8 cellular contexts compared by ENCODE assay signal in the genomic region with DNA sequence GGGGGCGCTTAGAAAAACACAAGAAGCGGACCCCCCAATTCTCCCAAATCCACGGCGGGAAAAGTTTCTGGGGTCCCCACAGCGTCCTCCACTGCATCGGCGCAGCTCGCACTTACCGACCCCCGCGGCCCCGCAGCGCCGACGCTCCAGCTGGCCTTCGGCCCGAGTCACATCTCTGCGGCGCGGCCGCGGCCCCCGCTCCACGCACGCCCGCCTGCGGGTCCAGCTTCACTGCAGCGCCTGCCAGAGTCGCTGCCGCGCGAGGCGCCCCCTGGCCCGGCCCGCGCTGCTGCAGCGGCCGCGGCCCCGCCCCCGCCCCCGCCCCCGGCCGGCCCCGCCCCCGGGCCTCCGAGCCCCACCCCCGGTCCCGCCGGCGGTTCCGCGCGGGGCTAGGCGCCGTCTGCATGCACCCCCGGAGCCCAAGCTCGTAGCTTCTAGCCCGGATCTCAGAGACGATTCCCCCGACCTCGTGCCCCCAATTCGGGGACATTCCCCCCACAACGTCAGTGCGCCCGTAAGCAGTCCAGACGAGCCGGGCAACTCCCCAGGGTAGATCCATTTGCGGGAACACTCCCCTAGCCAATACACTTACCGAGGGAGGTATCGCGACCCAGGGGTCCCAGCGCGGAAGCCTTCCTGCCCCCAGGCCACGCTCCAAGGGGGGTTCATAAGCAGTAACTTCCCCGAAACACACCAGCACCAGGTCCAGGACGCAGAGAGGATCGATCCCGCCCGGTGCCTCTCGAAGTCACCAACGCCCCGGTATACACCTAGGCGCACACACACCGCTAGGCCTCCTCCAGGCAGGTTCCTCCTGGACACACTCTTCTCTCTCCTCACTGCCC. TPM values are rescaled to one million over a fixed set of nuclear protein-coding genes. Genes with fewer than 3 reads are reported as not detected.
DNase-seq lines count a peak whose midpoint lies in the region; ATAC-seq, FAIRE-seq and TF ChIP-seq lines count a peak whose summit lies in the region.

Gene GPRC5B (minus strand): TSS at position 238 of the 845 bp plus-strand sequence. CDS start 12,003 bp downstream, outside the sequence.

- WGBS in hepatocyte (ENCODE audit: low lambda C conversion rate, missing lambda C conversion rate) = 22% methylated on average over 43 of the region's 85 CpGs

- H3K27ac ChIP-seq in astrocyte (ENCODE audit: low read depth, low read length) = no peak within 1 kb of the TSS
- H3K27ac ChIP-seq in hepatocyte = peak within 1 kb of the TSS; percentile 71

- H3K4me3 ChIP-seq in AG04449 (ENCODE audit: low read depth, low read length) (peak within 1 kb of the TSS; percentile 61), HAP-1 (peak within 1 kb of the TSS; percentile 66), astrocyte (ENCODE audit: insufficient read depth, low read depth, low read length) (peak within 1 kb of the TSS; percentile 63), hepatocyte (peak within 1 kb of the TSS; percentile 99)

- H3K4me2 ChIP-seq in astrocyte (ENCODE audit: low read length) = peak within 1 kb of the TSS; percentile 94
- H3K4me2 ChIP-seq in hepatocyte = peak within 1 kb of the TSS; percentile 98

- no peaks in the 10 kb centered on the region for H3K9me3 ChIP-seq in HAP-1
- H3K9me3 ChIP-seq in astrocyte (ENCODE audit: insufficient read depth, low read depth, low read length) = no peaks in the 10 kb centered on the region
- no peaks in the 10 kb centered on the region for H3K9me3 ChIP-seq in hepatocyte (ENCODE audit: low read depth)

- peaks cover 21% of the 10 kb centered on the region for H3K4me1 ChIP-seq in HAP-1
- H3K4me1 ChIP-seq in astrocyte (ENCODE audit: insufficient read depth, low read length) = peaks cover 24% of the 10 kb centered on the region
- H3K4me1 ChIP-seq in hepatocyte (ENCODE audit: insufficient read depth) = no peaks in the 10 kb centered on the region

- H3K9me3 Mint-ChIP-seq in astrocyte (ENCODE audit: unreplicated experiment) = peaks cover 5% of the 10 kb centered on the region

- H3K27me3 Mint-ChIP-seq in astrocyte (ENCODE audit: low read depth, unreplicated experiment) = peaks cover 6% of the 10 kb centered on the region

- no peak for DNase-seq in AG04449 (ENCODE audit: low read depth, low spot score)
- DNase-seq in HAP-1 (ENCODE audit: low spot score in 2 of 2) = peak; percentile 58 to 73
- peak; percentile 30 for DNase-seq in T follicular helper cell (ENCODE audit: low read depth)
- peak; percentile 4 for DNase-seq in astrocyte (ENCODE audit: low read depth)
- DNase-seq in hepatocyte (ENCODE audit: low spot score) = peak; percentile 84
- no peak for DNase-seq in pulmonary artery endothelial cell (ENCODE audit: low read depth, low spot score)

- peak within 1 kb of the TSS; percentile 75 for H2AFZ ChIP-seq in astrocyte (ENCODE audit: low read depth, low read length)
- H2AFZ ChIP-seq in hepatocyte = peak within 1 kb of the TSS; percentile 95

- peaks cover 5% of the 10 kb centered on the region for H3K4me1 Mint-ChIP-seq in astrocyte (ENCODE audit: low read depth, unreplicated experiment)

- TF ChIP-seq CTCF in AG04449 (IDR thresholded peaks at IDR 0.05; ENCODE audit: insufficient read depth, low read length, missing control alignments) (no peak), astrocyte (IDR thresholded peaks at IDR 0.05; ENCODE audit: insufficient read depth, low read depth, low read length) (no peak), hepatocyte (IDR thresholded peaks at IDR 0.05; ENCODE audit: poor library complexity) (no peak)

- H3K9me2 ChIP-seq in hepatocyte (replicated peaks; ENCODE audit: insufficient read depth) = no peaks in the 10 kb centered on the region

- in situ Hi-C loops in HAP-1 (cut with MboI; ENCODE audit: low sequenced_read_pairs) = loop anchor here (5.0 to 25.0 kb wide), 4 partner anchors 168 to 498 kb away; partner anchors contain the start of genes IQCK, KNOP1 and VPS35L

- H3K27me3 ChIP-seq in HAP-1 (ENCODE audit: low read depth) (no peaks in the 10 kb centered on the region), astrocyte (ENCODE audit: insufficient read depth, low read length) (peaks cover 21% of the 10 kb centered on the region), hepatocyte (no peaks in the 10 kb centered on the region)

- H3K36me3 Mint-ChIP-seq in astrocyte (ENCODE audit: low read depth, unreplicated experiment) = peaks cover 2% of the 10 kb centered on the region

- H3K27ac Mint-ChIP-seq in astrocyte (ENCODE audit: unreplicated experiment) = no peak within 1 kb of the TSS

- CTCF ChIA-PET in AG04449 (lab: Yijun Ruan, JAX) = interaction anchor here (0.7 to 6.6 kb wide), 12 partner anchors 8 to 326 kb away, joined by 3 to 250 read pairs (median 4); partner anchors contain the start of gene VPS35L

- H3K9ac ChIP-seq in astrocyte (ENCODE audit: low read length) = peak within 1 kb of the TSS; percentile 65

- H4K20me1 ChIP-seq in astrocyte (ENCODE audit: insufficient read depth, low read length) (peaks cover 9% of the 10 kb centered on the region), hepatocyte (ENCODE audit: insufficient read depth, poor library complexity, severe bottlenecking) (no peaks in the 10 kb centered on the region)

- POLR2A ChIA-PET in AG04449 (lab: Yijun Ruan, JAX) = no interaction called here

- H3K36me3 ChIP-seq in HAP-1 (replicated peaks) = no peaks in the 10 kb centered on the region; the same call in 1 of the 2 replicates
- H3K36me3 ChIP-seq in astrocyte (ENCODE audit: insufficient read depth, low read length) = no peaks in the 10 kb centered on the region
- H3K36me3 ChIP-seq in hepatocyte (replicated peaks; ENCODE audit: insufficient read depth, low read depth) = no peaks in the 10 kb centered on the region

- ATAC-seq in HG03159 (IDR thresholded peaks at IDR 0.05; ENCODE audit: unreplicated experiment) (no peak), HG03571 (IDR thresholded peaks at IDR 0.05; ENCODE audit: unreplicated experiment) (no peak)

- no peak for FAIRE-seq in astrocyte (lab: Jason Lieb, UNC)

- H3K79me2 ChIP-seq in astrocyte (ENCODE audit: insufficient read depth, low read length) (peaks cover 5% of the 10 kb centered on the region), hepatocyte (peaks cover 40% of the 10 kb centered on the region)

- peak within 1 kb of the TSS; percentile 82 for H3K4me3 Mint-ChIP-seq in astrocyte (ENCODE audit: unreplicated experiment)

RNA-seq across cellular contexts. Expression of gene GPRC5B, which starts in this region (rescaled TPM):
- total RNA-seq in astrocyte (9.3 TPM in 2 replicates), hepatocyte (34.1 and 36.2 TPM in 2 replicates), pulmonary artery endothelial cell (21.0 and 58.7 TPM in 2 replicates)
- 63.4 and 73.1 TPM in 2 replicates for polyA plus RNA-seq in hepatocyte

Comparison
In these comparisons a context has a peak if more than half of its experiments do, and no peak if none do; other contexts are left out.
1. DNase-seq: peak in HAP-1 (2 of 2), T follicular helper cell (single experiment), astrocyte (single experiment) and hepatocyte (single experiment); none in AG04449 (single experiment) and pulmonary artery endothelial cell (single experiment).
2. Peak in every context shown above with its lines, with median percentiles within 50 percentile points of each other: H3K4me3 ChIP-seq.